In the genomic region with DNA sequence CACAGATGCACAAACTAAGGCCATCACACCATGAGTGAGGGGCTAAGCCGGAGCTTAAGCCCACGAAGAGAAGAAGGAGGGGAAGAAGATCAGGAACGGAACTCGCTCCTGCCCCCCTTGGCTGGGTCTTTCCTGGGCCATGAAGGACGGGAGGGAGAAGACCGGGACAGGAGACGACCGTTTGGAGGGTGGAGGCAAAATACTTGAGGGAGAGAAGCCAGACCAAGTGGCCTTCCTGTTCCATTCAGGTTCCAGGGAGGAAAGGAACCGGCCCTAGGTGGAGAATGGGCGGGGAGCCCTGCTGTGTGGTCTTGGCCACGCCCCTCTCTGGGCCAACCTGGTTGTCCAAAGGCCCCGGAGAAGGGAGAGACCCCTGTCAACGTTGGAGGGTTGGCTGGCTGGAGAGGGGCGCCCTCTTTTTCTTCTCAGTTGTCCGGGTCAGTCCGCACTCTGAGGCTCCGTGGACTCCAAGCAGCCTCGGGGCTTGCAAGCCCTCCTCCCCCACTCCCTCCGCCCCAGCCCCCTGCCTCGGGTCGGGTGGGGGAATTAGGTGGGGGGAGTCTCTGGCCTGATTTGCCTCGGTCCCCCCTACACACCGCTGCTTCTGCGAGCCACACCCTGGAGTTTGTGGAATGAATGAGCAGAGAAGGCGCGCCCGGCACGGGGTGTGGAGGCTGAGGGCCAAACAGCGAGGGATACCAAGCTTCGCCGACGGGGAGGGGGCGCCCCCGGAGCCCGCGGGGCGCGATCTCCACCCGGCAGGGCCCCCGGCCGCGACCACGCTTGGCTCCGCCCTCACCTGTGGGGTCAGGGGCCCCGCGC, we compare ENCODE assay signal across 9 cellular contexts. TPM values are rescaled to one million over a fixed set of nuclear protein-coding genes. Genes with fewer than 3 reads are reported as not detected.
DNase-seq lines count a peak whose midpoint lies in the region; ATAC-seq, FAIRE-seq and TF ChIP-seq lines count a peak whose summit lies in the region.
"Had no signal": no experiment of that assay in that cellular context is flagged by ENCODE, and none has a peak within 500 bp of the region (broad histone marks: within the 10 kb centered on the region; RNA-seq: fewer than 3 reads in every experiment).

No MANE protein-coding gene starts in this region.

- H3K79me1 ChIP-seq in mesenchymal stem cell (replicated peaks; ENCODE audit: low read length, poor library complexity, severe bottlenecking), result no peaks in the 10 kb centered on the region

- no peak overlapping the region for H3K18ac ChIP-seq in mesenchymal stem cell (ENCODE audit: low read depth in 1 of 2, low read length in 2 of 2)

- H3K9me1 ChIP-seq in keratinocyte (ENCODE audit: control insufficient read depth, extremely low read depth, insufficient read depth, low read length), result no peaks in the 10 kb centered on the region

- H3K27me3 ChIP-seq in WERI-Rb-1 (ENCODE audit: insufficient read depth, low read depth, severe bottlenecking) (no peaks in the 10 kb centered on the region), keratinocyte (ENCODE audit: control insufficient read depth, extremely low read depth, insufficient read depth, low read length) (peaks cover 68% of the 10 kb centered on the region), mesenchymal stem cell (ENCODE audit: control insufficient read depth in 1 of 2, insufficient read depth in 1 of 2, low read length in 2 of 2) (peaks cover 68 to 84% of the 10 kb centered on the region in 2 experiments)

- H2AK5ac ChIP-seq in mesenchymal stem cell (ENCODE audit: low read length, severe bottlenecking), result no peak overlapping the region

- no peaks in the 10 kb centered on the region for H3K9me3 ChIP-seq in WERI-Rb-1 (ENCODE audit: severe bottlenecking)
- H3K9me3 ChIP-seq in keratinocyte (ENCODE audit: control insufficient read depth, low read depth, low read length), result no peaks in the 10 kb centered on the region
- H3K9me3 ChIP-seq in mesenchymal stem cell (ENCODE audit: control insufficient read depth, low read length), result no peaks in the 10 kb centered on the region

- dilution Hi-C loops in keratinocyte (cut with MboI; ENCODE audit: extremely low pct_ligation_motif_present, low sequenced_read_pairs), result no loop called here

- WGBS in mesenchymal stem cell, result 13% methylated on average over 20 of the region's 46 CpGs

- H3K4me2 ChIP-seq in keratinocyte (ENCODE audit: control insufficient read depth, extremely low read depth, insufficient read depth, low read depth, low read length), result peak overlapping the region; percentile 45
- no peak overlapping the region for H3K4me2 ChIP-seq in mesenchymal stem cell (ENCODE audit: low read length, poor library complexity, severe bottlenecking)

- no peak overlapping the region for H4K8ac ChIP-seq in mesenchymal stem cell (ENCODE audit: low read length)

- H3K4me3 ChIP-seq in WERI-Rb-1 (ENCODE audit: low read depth, low read length), result peak overlapping the region; percentile 56
- H3K4me3 ChIP-seq in keratinocyte (ENCODE audit: control insufficient read depth in 2 of 3, extremely low read depth in 1 of 3, insufficient read depth in 2 of 3, low read depth in 1 of 3, low read length in 3 of 3), result peak overlapping the region in 2 of 3 experiments; percentile 4 to 20
- H3K4me3 ChIP-seq in mesenchymal stem cell (ENCODE audit: insufficient read depth in 1 of 2, low read depth in 1 of 2, low read length in 2 of 2), result no peak overlapping the region

- H2BK120ac ChIP-seq in mesenchymal stem cell (ENCODE audit: low read depth, low read length), result no peak overlapping the region

- H4K91ac ChIP-seq in mesenchymal stem cell (ENCODE audit: low read length), result no peak overlapping the region

- H4K20me1 ChIP-seq in keratinocyte (ENCODE audit: control insufficient read depth, extremely low read depth, insufficient read depth, low read length), result no peaks in the 10 kb centered on the region

- no peak for TF ChIP-seq CTCF in WERI-Rb-1 (IDR thresholded peaks at IDR 0.05; ENCODE audit: low read depth, low read length)
- TF ChIP-seq CTCF in keratinocyte (optimal IDR thresholded peaks at IDR 0.05 in 1 of 3, IDR thresholded peaks at IDR 0.05 in 1 of 3, conservative IDR thresholded peaks at IDR 0.05 in 1 of 3; ENCODE audit: extremely low read depth in 1 of 3, insufficient read depth in 2 of 3, low read length in 3 of 3), result no peak

- no peak overlapping the region for H3K23ac ChIP-seq in mesenchymal stem cell (ENCODE audit: low read length in 2 of 2)

- H3K27ac ChIP-seq in WERI-Rb-1 (peak overlapping the region; percentile 79), keratinocyte (ENCODE audit: control insufficient read depth, insufficient read depth, low read length) (no peak overlapping the region), mesenchymal stem cell (ENCODE audit: low read length, poor library complexity, severe bottlenecking) (no peak overlapping the region)
- H3K27ac ChIP-seq: parathyroid adenoma had no signal

- H3K4me1 ChIP-seq in keratinocyte (ENCODE audit: control insufficient read depth, extremely low read depth, insufficient read depth, low read length) (no peaks in the 10 kb centered on the region), mesenchymal stem cell (ENCODE audit: control insufficient read depth, insufficient read depth, low read depth, low read length) (peaks cover 11% of the 10 kb centered on the region)
- H3K4me1 ChIP-seq: parathyroid adenoma had no signal

- ATAC-seq in GM21786 (IDR thresholded peaks at IDR 0.05; ENCODE audit: unreplicated experiment) (no peak), GM19328 (IDR thresholded peaks at IDR 0.05; ENCODE audit: unreplicated experiment) (no peak), GM19395 (IDR thresholded peaks at IDR 0.05; ENCODE audit: unreplicated experiment) (no peak)

- H2BK5ac ChIP-seq in mesenchymal stem cell (ENCODE audit: low read depth, low read length, poor library complexity, severe bottlenecking), result no peak overlapping the region

- H3K36me3 ChIP-seq in WERI-Rb-1, result no peaks in the 10 kb centered on the region
- H3K36me3 ChIP-seq in keratinocyte (ENCODE audit: control insufficient read depth in 2 of 2, extremely low read depth in 1 of 2, insufficient read depth in 2 of 2, low read length in 2 of 2), result no peaks in the 10 kb centered on the region
- no peaks in the 10 kb centered on the region for H3K36me3 ChIP-seq in mesenchymal stem cell (ENCODE audit: control insufficient read depth in 1 of 2, insufficient read depth in 2 of 2, low read depth in 1 of 2, low read length in 2 of 2)

- no peak overlapping the region for H3K4ac ChIP-seq in mesenchymal stem cell (ENCODE audit: low read depth in 1 of 2, low read length in 2 of 2)

- H2AFZ ChIP-seq in keratinocyte (ENCODE audit: control insufficient read depth, low read length), result no peak overlapping the region
- no peak overlapping the region for H2AFZ ChIP-seq in mesenchymal stem cell (ENCODE audit: low read depth, low read length)

- no peak overlapping the region for H2BK15ac ChIP-seq in mesenchymal stem cell (ENCODE audit: low read depth, poor library complexity, severe bottlenecking)

- peak; percentile 34 for DNase-seq in stimulated activated CD4-positive, alpha-beta T cell treated with anti-CD3 and anti-CD28 coated beads, Interleukin-15, amount 100 ng/mL, for 24 hours
- no peak for DNase-seq in stimulated activated CD4-positive, alpha-beta T cell treated with anti-CD3 and anti-CD28 coated beads, Interleukin-1b, Interleukin-23, amount 100 ng/mL, for 48 hours
- DNase-seq in WERI-Rb-1 (peak; percentile 81), keratinocyte (ENCODE audit: low read depth, low spot score) (no peak), mesenchymal stem cell (no peak)

- FAIRE-seq in keratinocyte (lab: Jason Lieb, UNC), result no peak

- no peaks in the 10 kb centered on the region for H3K79me2 ChIP-seq in keratinocyte (ENCODE audit: control insufficient read depth, insufficient read depth, low read length)
- H3K79me2 ChIP-seq: parathyroid adenoma had no signal

- no peak overlapping the region for H2BK12ac ChIP-seq in mesenchymal stem cell (ENCODE audit: low read length in 2 of 2)

- no peak overlapping the region for H3K14ac ChIP-seq in mesenchymal stem cell (ENCODE audit: low read length in 2 of 2)

- H3K9ac ChIP-seq in keratinocyte (ENCODE audit: control insufficient read depth, extremely low read depth, insufficient read depth, low read length) (no peak overlapping the region), mesenchymal stem cell (ENCODE audit: low read length) (no peak overlapping the region)
- H3K9ac ChIP-seq: parathyroid adenoma had no signal

RNA-seq across cellular contexts. Expression of a gene that starts 0.8 kb away (rescaled TPM):
- polyA plus RNA-seq in keratinocyte, result not detected in 3 replicates
- not detected for polyA plus RNA-seq in keratinocyte (2011; ENCODE audit: low read depth)
- polyA plus RNA-seq in keratinocyte (2011; cell fraction: cytosol; rRNA removed), result not detected in 2 replicates
- polyA plus RNA-seq in keratinocyte (2011; cell fraction: nucleus; rRNA removed), result not detected in 2 replicates
- polyA plus RNA-seq in keratinocyte (2012; ENCODE audit: low replicate concordance), result not detected in 2 replicates
- not detected in 3 replicates for polyA minus RNA-seq in keratinocyte
- not detected for polyA minus RNA-seq in keratinocyte (2011; cell fraction: cytosol; rRNA and poly(A)+ RNA removed)
- polyA minus RNA-seq in keratinocyte (2011; cell fraction: nucleus; rRNA and poly(A)+ RNA removed), result not detected in 2 replicates
- not detected for polyA plus RNA-seq in mesenchymal stem cell (2013, experiment 1 of 2)
- polyA plus RNA-seq in mesenchymal stem cell (2013, experiment 2 of 2), result not detected

Comparison
In these comparisons a context has a peak if more than half of its experiments do, and no peak if none do; other contexts are left out.
1. DNase-seq: peak in stimulated activated CD4-positive, alpha-beta T cell treated with anti-CD3 and anti-CD28 coated beads, Interleukin-15, amount 100 ng/mL, for 24 hours (single experiment) and WERI-Rb-1 (single experiment); none in stimulated activated CD4-positive, alpha-beta T cell treated with anti-CD3 and anti-CD28 coated beads, Interleukin-1b, Interleukin-23, amount 100 ng/mL, for 48 hours (single experiment), keratinocyte (single experiment) and mesenchymal stem cell (single experiment).
2. H3K4me3 ChIP-seq: peak in WERI-Rb-1 (single experiment) and keratinocyte (2 of 3); none in mesenchymal stem cell (0 of 2).